In genomic region chr7:23212395-23212794, GRCh38 we compare ENCODE assay signal across 22 cellular contexts. TPM values are rescaled to one million over a fixed set of nuclear protein-coding genes. Genes with fewer than 3 reads are reported as not detected.
"Had no signal": no experiment of that assay in that cellular context is flagged by ENCODE, and none has a peak within 500 bp of the region (broad histone marks: within the 10 kb centered on the region; RNA-seq: fewer than 3 reads in every experiment).

No MANE protein-coding gene starts in this region.

- H2AFZ ChIP-seq: neural progenitor cell had no signal

- H3K27me3 ChIP-seq: colonic mucosa, neural progenitor cell, tibial nerve, upper lobe of right lung, uterus had no signal

- H3K9me3 ChIP-seq: colonic mucosa, lower lobe of right lung, psoas muscle, thoracic aorta, tibial nerve, upper lobe of right lung, uterus had no signal

- ATAC-seq: left ventricle myocardium superior; lower lobe of right lung; natural killer cell; psoas muscle; right cardiac atrium; stimulated activated naive B cell treated with anti-CD40 and anti-IgM and Interleukin-4, amounts not matched to agents 10 μg/mL and 1 μg/mL and 100 μg/mL, for 72 hours; upper lobe of right lung had no signal

- H3K36me3 Mint-ChIP-seq: natural killer cell; neural progenitor cell; stimulated activated naive B cell treated with anti-CD40 and anti-IgM and Interleukin-4, amounts not matched to agents 10 μg/mL and 1 μg/mL and 100 μg/mL, for 72 hours had no signal

- FAIRE-seq: endometrium, frontal cortex, keratinocyte, small intestine had no signal

- DNase-seq: colonic mucosa; dermis blood vessel endothelial cell; effector memory CD4-positive, alpha-beta T cell; erythroblast; left ventricle myocardium superior; lower lobe of right lung; natural killer cell; psoas muscle; right cardiac atrium; small intestine; stimulated activated CD4-positive, alpha-beta T cell treated with anti-CD3 and anti-CD28 coated beads, Interleukin-15, amount 100 ng/mL, for 24 hours; stimulated activated CD4-positive, alpha-beta T cell treated with anti-CD3 and anti-CD28 coated beads, Interleukin-2, amount 100 ng/mL, for 48 hours; stimulated activated naive B cell treated with anti-CD40 and anti-IgM and Interleukin-4, amounts not matched to agents 10 μg/mL and 1 μg/mL and 100 μg/mL, for 72 hours; upper lobe of right lung; uterus had no signal

- H3K36me3 ChIP-seq: colonic mucosa, lower lobe of right lung, neural progenitor cell, thoracic aorta, tibial nerve, upper lobe of right lung, uterus had no signal

- H3K4me3 Mint-ChIP-seq: natural killer cell; neural progenitor cell; stimulated activated naive B cell treated with anti-CD40 and anti-IgM and Interleukin-4, amounts not matched to agents 10 μg/mL and 1 μg/mL and 100 μg/mL, for 72 hours; stimulated activated naive CD8-positive, alpha-beta T cell treated with anti-CD3 and anti-CD28 coated beads, Interleukin-15, Interleukin-2, amounts not matched to agents 100 ng/mL and 50 ng/mL, for 24 hours had no signal

- H3K27ac Mint-ChIP-seq: natural killer cell; neural progenitor cell; stimulated activated naive B cell treated with anti-CD40 and anti-IgM and Interleukin-4, amounts not matched to agents 10 μg/mL and 1 μg/mL and 100 μg/mL, for 72 hours; stimulated activated naive CD8-positive, alpha-beta T cell treated with anti-CD3 and anti-CD28 coated beads, Interleukin-15, Interleukin-2, amounts not matched to agents 100 ng/mL and 50 ng/mL, for 24 hours had no signal

- H3K9ac ChIP-seq: neural progenitor cell had no signal

- H3K27ac ChIP-seq: colonic mucosa, lower lobe of right lung, neural progenitor cell, psoas muscle, thoracic aorta, tibial nerve, upper lobe of right lung, uterus had no signal

- H3K9me3 Mint-ChIP-seq: natural killer cell; neural progenitor cell; stimulated activated naive B cell treated with anti-CD40 and anti-IgM and Interleukin-4, amounts not matched to agents 10 μg/mL and 1 μg/mL and 100 μg/mL, for 72 hours; stimulated activated naive CD8-positive, alpha-beta T cell treated with anti-CD3 and anti-CD28 coated beads, Interleukin-15, Interleukin-2, amounts not matched to agents 100 ng/mL and 50 ng/mL, for 24 hours had no signal

- H3K4me1 ChIP-seq: colonic mucosa, lower lobe of right lung, neural progenitor cell, psoas muscle, tibial nerve, upper lobe of right lung, uterus had no signal

- H3K4me2 ChIP-seq: neural progenitor cell had no signal

- H3K4me3 ChIP-seq: colonic mucosa, lower lobe of right lung, neural progenitor cell, psoas muscle, thoracic aorta, tibial nerve, upper lobe of right lung, uterus had no signal

- H3K4me1 Mint-ChIP-seq: natural killer cell, neural progenitor cell had no signal

RNA-seq across cellular contexts. Expression of gene GPNMB, which starts 34.2 kb away (rescaled TPM):
- total RNA-seq: natural killer cell had no signal
